1 cellular context compared by ENCODE assay signal in genomic region chr1:83761977-83762376, GRCh38.
TF ChIP-seq lines count a peak whose summit lies in the region.

No MANE protein-coding gene starts in this region.

TF ChIP-seq in WTC11, 78 proteins besides CTCF, POLR2A, EP300 and RAD21 (continued from another document):
- no peak for TF ChIP-seq ARID4B (CRISPR knock-in tag; IDR thresholded peaks at IDR 0.05; ENCODE audit: borderline replicate concordance)
- no peak for TF ChIP-seq ATF2 (CRISPR knock-in tag; IDR thresholded peaks at IDR 0.05; ENCODE audit: borderline replicate concordance, low read depth)
- no peak for TF ChIP-seq SMAD3 (CRISPR knock-in tag; IDR thresholded peaks at IDR 0.05; ENCODE audit: borderline replicate concordance)
- no peak for TF ChIP-seq ZNF121 (CRISPR knock-in tag; IDR thresholded peaks at IDR 0.05)
